Comparison of ENCODE assay signal across 8 cellular contexts in the genomic region with DNA sequence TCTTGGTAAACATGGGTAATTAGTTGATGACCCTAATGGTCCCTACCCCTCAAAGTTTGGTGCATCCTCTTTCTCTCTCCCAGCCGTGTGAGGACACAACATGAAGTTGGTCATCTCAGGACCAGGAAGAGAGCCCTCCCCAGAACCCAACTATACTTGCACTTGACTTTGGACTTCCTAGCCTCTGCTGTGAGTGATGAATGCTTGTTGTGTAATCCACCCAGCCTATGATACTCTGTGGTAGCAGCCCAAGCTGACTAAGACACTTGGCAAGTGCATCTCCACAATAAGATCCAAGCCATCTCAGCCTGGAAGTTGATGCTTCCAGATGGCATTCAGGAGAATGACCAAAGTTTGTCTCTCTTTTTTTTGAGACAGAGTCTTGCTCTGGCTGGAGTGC.
A peak's percentile ranks its signal among the peaks of the same experiment; 100 is the strongest.
DNase-seq lines count a peak whose midpoint lies in the region; ATAC-seq and TF ChIP-seq lines count a peak whose summit lies in the region.
"Not testable (repeated sequence)": the region's sequence is repeated elsewhere in the genome, so short reads cannot be mapped to it uniquely, and the experiment has no call there.

No MANE protein-coding gene starts in this region.

- not testable (repeated sequence) for H3K4me3 Mint-ChIP-seq in osteocyte (ENCODE audit: unreplicated experiment)

- H3K4me3 ChIP-seq in adrenal gland; aorta (ENCODE audit: low read length in 2 of 2): not testable (repeated sequence)

- H3K4me1 Mint-ChIP-seq in osteocyte (ENCODE audit: unreplicated experiment): not testable (repeated sequence)

- peaks cover 21 to 36% of the 10 kb centered on the region in 2 donors for H3K4me1 ChIP-seq in adrenal gland (replicated peaks in 1 of 2)
- H3K4me1 ChIP-seq in aorta (ENCODE audit: control insufficient read depth in 1 of 2, insufficient read depth in 2 of 2, low read length in 2 of 2): not testable (repeated sequence)

- H3K36me3 ChIP-seq in adrenal gland (replicated peaks in 1 of 2); aorta (ENCODE audit: control insufficient read depth in 1 of 2, insufficient read depth in 2 of 2, low read length in 1 of 2): not testable (repeated sequence)

- peak; percentile 78 for ATAC-seq in aorta (ENCODE audit: low FRiP score)

- not testable (repeated sequence) for TF ChIP-seq CTCF in adrenal gland (IDR thresholded peaks at IDR 0.05); osteocyte (IDR thresholded peaks at IDR 0.05)

- H3K36me3 Mint-ChIP-seq in osteocyte (ENCODE audit: unreplicated experiment): not testable (repeated sequence)

- 0 to 58% (median 11%) methylated on average over 1 of the region's 1 CpG for WGBS in adrenal gland, 4 donors
- 0 to 6% methylated on average over 1 of the region's 1 CpG for WGBS in aorta, 2 donors

- not testable (repeated sequence) for H3K9me3 ChIP-seq in adrenal gland (replicated peaks in 1 of 3); aorta (ENCODE audit: control insufficient read depth, low read length)

- not testable (repeated sequence) for H3K27ac Mint-ChIP-seq in osteocyte (ENCODE audit: unreplicated experiment)

- H3K27me3 ChIP-seq in adrenal gland; aorta (ENCODE audit: control insufficient read depth in 1 of 2, insufficient read depth in 2 of 2, low read length in 1 of 2): not testable (repeated sequence)

- DNase-seq in Daoy (ENCODE audit: low read depth) (peak; percentile 33), LHCN-M2 (ENCODE audit: low read depth) (peak; percentile 47), RPMI7951 (ENCODE audit: low read depth) (peak; percentile 79), adrenal gland (peak; percentile 56 to 82 (median 76)), fibroblast of gingiva (ENCODE audit: low read depth) (peak; percentile 71), kidney tubule cell (ENCODE audit: low spot score) (peak; percentile 76), osteocyte (ENCODE audit: extremely low spot score, unreplicated experiment) (peak; percentile 51)
- DNase-seq in aorta: not testable (repeated sequence)

- H3K27me3 Mint-ChIP-seq in osteocyte (ENCODE audit: unreplicated experiment): not testable (repeated sequence)

- intact Hi-C loops in adrenal gland (cut with DNase I); aorta (cut with DNase I): not testable (repeated sequence)

- not testable (repeated sequence) for H3K9me3 Mint-ChIP-seq in osteocyte (ENCODE audit: unreplicated experiment)

- peak in 1 of 2 donors; percentile 20 for TF ChIP-seq POLR2A in adrenal gland (IDR thresholded peaks at IDR 0.05)

- H3K27ac ChIP-seq in adrenal gland: peak overlapping the region in 2 of 5 donors; percentile 13 to 20
- not testable (repeated sequence) for H3K27ac ChIP-seq in aorta (ENCODE audit: low read depth in 1 of 2, low read length in 2 of 2)
